1 cellular context compared by ENCODE assay signal in the genomic region with DNA sequence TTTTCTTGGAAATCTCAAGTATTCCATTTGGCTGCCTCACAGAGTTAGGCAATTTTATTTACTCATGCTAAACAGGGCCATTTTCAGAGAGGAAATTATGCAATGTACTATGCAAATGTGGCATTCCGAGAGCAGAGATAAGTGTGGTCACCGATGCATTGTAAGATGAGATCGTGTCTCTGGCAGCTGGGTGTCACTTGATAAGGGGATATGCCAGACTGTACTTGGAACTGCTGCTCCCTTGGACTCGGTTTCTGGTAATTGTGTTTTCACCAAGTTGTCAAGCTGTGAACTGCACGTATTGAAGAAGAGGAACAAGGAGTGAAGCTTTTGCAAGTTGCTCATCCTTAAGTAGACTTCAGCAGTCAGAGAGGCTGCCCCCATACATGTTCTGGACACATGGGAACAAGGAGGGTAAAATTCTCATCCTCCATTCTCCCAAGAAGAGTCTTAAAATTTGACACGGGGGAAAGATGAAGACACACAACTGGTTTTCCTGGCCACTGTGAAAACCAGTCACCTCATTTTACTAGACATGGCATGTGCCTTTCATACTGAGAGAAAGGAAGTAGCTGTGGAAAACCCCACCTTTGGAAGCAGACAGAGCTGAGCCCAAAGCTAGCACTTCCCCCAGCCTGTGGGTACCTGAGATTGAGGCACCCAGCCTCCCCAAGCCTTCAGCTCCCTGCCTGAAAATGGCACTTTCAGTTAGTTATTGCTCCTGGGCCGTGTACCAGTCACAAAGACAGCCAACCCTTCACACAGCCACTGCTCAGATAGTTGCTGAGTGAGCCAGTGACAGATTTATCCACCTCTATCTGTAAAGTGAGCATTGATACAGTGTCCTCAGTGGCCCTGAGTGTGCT.
TF ChIP-seq lines count a peak whose summit lies in the region.

No MANE protein-coding gene starts in this region.

TF ChIP-seq in HepG2, 621 proteins besides CTCF, POLR2A, EP300 and RAD21 (continued from another document and continues in another):
- TF ChIP-seq, protein P1, sequence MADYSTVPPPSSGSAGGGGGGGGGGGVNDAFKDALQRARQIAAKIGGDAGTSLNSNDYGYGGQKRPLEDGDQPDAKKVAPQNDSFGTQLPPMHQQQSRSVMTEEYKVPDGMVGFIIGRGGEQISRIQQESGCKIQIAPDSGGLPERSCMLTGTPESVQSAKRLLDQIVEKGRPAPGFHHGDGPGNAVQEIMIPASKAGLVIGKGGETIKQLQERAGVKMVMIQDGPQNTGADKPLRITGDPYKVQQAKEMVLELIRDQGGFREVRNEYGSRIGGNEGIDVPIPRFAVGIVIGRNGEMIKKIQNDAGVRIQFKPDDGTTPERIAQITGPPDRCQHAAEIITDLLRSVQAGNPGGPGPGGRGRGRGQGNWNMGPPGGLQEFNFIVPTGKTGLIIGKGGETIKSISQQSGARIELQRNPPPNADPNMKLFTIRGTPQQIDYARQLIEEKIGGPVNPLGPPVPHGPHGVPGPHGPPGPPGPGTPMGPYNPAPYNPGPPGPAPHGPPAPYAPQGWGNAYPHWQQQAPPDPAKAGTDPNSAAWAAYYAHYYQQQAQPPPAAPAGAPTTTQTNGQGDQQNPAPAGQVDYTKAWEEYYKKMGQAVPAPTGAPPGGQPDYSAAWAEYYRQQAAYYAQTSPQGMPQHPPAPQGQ (CRISPR knock-in tag; IDR thresholded peaks at IDR 0.05; ENCODE audit: borderline replicate concordance), result no peak
- TF ChIP-seq TBL1XR1 (IDR thresholded peaks at IDR 0.05; ENCODE audit: borderline replicate concordance, low read length, partially characterized antibody), result peak; percentile 49
- no peak for TF ChIP-seq PRMT3 (CRISPR knock-in tag; IDR thresholded peaks at IDR 0.05; ENCODE audit: borderline replicate concordance, low read depth)
- no peak for TF ChIP-seq KDM4B (CRISPR knock-in tag; IDR thresholded peaks at IDR 0.05)
- TF ChIP-seq, protein P2, sequence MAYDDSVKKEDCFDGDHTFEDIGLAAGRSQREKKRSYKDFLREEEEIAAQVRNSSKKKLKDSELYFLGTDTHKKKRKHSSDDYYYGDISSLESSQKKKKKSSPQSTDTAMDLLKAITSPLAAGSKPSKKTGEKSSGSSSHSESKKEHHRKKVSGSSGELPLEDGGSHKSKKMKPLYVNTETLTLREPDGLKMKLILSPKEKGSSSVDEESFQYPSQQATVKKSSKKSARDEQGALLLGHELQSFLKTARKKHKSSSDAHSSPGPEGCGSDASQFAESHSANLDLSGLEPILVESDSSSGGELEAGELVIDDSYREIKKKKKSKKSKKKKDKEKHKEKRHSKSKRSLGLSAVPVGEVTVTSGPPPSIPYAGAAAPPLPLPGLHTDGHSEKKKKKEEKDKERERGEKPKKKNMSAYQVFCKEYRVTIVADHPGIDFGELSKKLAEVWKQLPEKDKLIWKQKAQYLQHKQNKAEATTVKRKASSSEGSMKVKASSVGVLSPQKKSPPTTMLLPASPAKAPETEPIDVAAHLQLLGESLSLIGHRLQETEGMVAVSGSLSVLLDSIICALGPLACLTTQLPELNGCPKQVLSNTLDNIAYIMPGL (CRISPR knock-in tag; IDR thresholded peaks at IDR 0.05; ENCODE audit: borderline replicate concordance in 1 of 2, low read depth in 1 of 2), result 0 out of 4 replicates have a peak, but pooled peaks of 1 of the 2 experiments have one; percentile 24
- TF ChIP-seq NR3C1 (CRISPR knock-in tag; IDR thresholded peaks at IDR 0.05), result no peak
- no peak for TF ChIP-seq ZNF570 (CRISPR knock-in tag; IDR thresholded peaks at IDR 0.05; ENCODE audit: borderline replicate concordance)
- no peak for TF ChIP-seq TAF1 (CRISPR knock-in tag; IDR thresholded peaks at IDR 0.05)
- TF ChIP-seq LCORL (IDR thresholded peaks at IDR 0.05), result no peak
- TF ChIP-seq LCORL (CRISPR knock-in tag; IDR thresholded peaks at IDR 0.05), result no peak
- TF ChIP-seq MIXL1 (CRISPR knock-in tag; IDR thresholded peaks at IDR 0.05), result 0 out of 2 replicates have a peak, but pooled peaks have one; percentile 34
- TF ChIP-seq, protein P3, sequence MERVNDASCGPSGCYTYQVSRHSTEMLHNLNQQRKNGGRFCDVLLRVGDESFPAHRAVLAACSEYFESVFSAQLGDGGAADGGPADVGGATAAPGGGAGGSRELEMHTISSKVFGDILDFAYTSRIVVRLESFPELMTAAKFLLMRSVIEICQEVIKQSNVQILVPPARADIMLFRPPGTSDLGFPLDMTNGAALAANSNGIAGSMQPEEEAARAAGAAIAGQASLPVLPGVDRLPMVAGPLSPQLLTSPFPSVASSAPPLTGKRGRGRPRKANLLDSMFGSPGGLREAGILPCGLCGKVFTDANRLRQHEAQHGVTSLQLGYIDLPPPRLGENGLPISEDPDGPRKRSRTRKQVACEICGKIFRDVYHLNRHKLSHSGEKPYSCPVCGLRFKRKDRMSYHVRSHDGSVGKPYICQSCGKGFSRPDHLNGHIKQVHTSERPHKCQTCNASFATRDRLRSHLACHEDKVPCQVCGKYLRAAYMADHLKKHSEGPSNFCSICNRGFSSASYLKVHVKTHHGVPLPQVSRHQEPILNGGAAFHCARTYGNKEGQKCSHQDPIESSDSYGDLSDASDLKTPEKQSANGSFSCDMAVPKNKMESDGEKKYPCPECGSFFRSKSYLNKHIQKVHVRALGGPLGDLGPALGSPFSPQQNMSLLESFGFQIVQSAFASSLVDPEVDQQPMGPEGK (CRISPR knock-in tag; IDR thresholded peaks at IDR 0.05), result peak; percentile 38; the same call in 1 of the 2 replicates
- TF ChIP-seq ZNF331 (CRISPR knock-in tag; IDR thresholded peaks at IDR 0.05), result 0 out of 2 replicates have a peak, but pooled peaks have one; percentile 10
- TF ChIP-seq, protein P4, sequence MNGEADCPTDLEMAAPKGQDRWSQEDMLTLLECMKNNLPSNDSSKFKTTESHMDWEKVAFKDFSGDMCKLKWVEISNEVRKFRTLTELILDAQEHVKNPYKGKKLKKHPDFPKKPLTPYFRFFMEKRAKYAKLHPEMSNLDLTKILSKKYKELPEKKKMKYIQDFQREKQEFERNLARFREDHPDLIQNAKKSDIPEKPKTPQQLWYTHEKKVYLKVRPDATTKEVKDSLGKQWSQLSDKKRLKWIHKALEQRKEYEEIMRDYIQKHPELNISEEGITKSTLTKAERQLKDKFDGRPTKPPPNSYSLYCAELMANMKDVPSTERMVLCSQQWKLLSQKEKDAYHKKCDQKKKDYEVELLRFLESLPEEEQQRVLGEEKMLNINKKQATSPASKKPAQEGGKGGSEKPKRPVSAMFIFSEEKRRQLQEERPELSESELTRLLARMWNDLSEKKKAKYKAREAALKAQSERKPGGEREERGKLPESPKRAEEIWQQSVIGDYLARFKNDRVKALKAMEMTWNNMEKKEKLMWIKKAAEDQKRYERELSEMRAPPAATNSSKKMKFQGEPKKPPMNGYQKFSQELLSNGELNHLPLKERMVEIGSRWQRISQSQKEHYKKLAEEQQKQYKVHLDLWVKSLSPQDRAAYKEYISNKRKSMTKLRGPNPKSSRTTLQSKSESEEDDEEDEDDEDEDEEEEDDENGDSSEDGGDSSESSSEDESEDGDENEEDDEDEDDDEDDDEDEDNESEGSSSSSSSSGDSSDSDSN (CRISPR knock-in tag; IDR thresholded peaks at IDR 0.05), result no peak
- TF ChIP-seq, protein P5, sequence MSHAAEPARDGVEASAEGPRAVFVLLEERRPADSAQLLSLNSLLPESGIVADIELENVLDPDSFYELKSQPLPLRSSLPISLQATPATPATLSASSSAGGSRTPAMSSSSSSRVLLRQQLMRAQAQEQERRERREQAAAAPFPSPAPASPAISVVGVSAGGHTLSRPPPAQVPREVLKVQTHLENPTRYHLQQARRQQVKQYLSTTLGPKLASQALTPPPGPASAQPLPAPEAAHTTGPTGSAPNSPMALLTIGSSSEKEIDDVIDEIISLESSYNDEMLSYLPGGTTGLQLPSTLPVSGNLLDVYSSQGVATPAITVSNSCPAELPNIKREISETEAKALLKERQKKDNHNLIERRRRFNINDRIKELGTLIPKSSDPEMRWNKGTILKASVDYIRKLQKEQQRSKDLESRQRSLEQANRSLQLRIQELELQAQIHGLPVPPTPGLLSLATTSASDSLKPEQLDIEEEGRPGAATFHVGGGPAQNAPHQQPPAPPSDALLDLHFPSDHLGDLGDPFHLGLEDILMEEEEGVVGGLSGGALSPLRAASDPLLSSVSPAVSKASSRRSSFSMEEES (CRISPR knock-in tag; IDR thresholded peaks at IDR 0.05), result 0 out of 2 replicates have a peak, but pooled peaks have one; percentile 45
- peak; percentile 53; the same call in 1 of the 2 replicates for TF ChIP-seq KMT2B (CRISPR knock-in tag; IDR thresholded peaks at IDR 0.05)
- peak; percentile 47 for TF ChIP-seq HNF4A (CRISPR knock-in tag; IDR thresholded peaks at IDR 0.05)
- TF ChIP-seq ZNF720 (CRISPR knock-in tag; IDR thresholded peaks at IDR 0.05), result no peak
- no peak for TF ChIP-seq KAT8 (CRISPR knock-in tag; IDR thresholded peaks at IDR 0.05)
- TF ChIP-seq SIN3B (IDR thresholded peaks at IDR 0.05; ENCODE audit: low read length), result no peak
- TF ChIP-seq, protein P6, sequence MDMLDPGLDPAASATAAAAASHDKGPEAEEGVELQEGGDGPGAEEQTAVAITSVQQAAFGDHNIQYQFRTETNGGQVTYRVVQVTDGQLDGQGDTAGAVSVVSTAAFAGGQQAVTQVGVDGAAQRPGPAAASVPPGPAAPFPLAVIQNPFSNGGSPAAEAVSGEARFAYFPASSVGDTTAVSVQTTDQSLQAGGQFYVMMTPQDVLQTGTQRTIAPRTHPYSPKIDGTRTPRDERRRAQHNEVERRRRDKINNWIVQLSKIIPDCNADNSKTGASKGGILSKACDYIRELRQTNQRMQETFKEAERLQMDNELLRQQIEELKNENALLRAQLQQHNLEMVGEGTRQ (IDR thresholded peaks at IDR 0.05; ENCODE audit: low read depth, low read length), result no peak
- TF ChIP-seq, protein P6 (CRISPR knock-in tag; IDR thresholded peaks at IDR 0.05; ENCODE audit: borderline replicate concordance), result no peak
- TF ChIP-seq, protein P7, sequence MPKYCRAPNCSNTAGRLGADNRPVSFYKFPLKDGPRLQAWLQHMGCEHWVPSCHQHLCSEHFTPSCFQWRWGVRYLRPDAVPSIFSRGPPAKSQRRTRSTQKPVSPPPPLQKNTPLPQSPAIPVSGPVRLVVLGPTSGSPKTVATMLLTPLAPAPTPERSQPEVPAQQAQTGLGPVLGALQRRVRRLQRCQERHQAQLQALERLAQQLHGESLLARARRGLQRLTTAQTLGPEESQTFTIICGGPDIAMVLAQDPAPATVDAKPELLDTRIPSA (CRISPR knock-in tag; IDR thresholded peaks at IDR 0.05; ENCODE audit: borderline replicate concordance), result no peak
- no peak for TF ChIP-seq RXRA (CRISPR knock-in tag; IDR thresholded peaks at IDR 0.05)
- TF ChIP-seq GFI1 (CRISPR knock-in tag; IDR thresholded peaks at IDR 0.05; ENCODE audit: borderline replicate concordance), result no peak
- no peak for TF ChIP-seq CBX5 (CRISPR knock-in tag; IDR thresholded peaks at IDR 0.05; ENCODE audit: borderline replicate concordance)
- peak; percentile 35; the same call in 1 of the 2 replicates for TF ChIP-seq GATAD2A (CRISPR knock-in tag; IDR thresholded peaks at IDR 0.05)
- TF ChIP-seq PAWR (CRISPR knock-in tag; IDR thresholded peaks at IDR 0.05; ENCODE audit: borderline replicate concordance), result no peak
- TF ChIP-seq TEAD3 (CRISPR knock-in tag; optimal IDR thresholded peaks at IDR 0.05; ENCODE audit: borderline replicate concordance), result peak; percentile 85
- TF ChIP-seq SATB2 (CRISPR knock-in tag; IDR thresholded peaks at IDR 0.05), result no peak
- TF ChIP-seq ATRX (CRISPR knock-in tag; IDR thresholded peaks at IDR 0.05; ENCODE audit: borderline replicate concordance), result no peak
- TF ChIP-seq ZIK1 (CRISPR knock-in tag; IDR thresholded peaks at IDR 0.05; ENCODE audit: borderline replicate concordance, low read depth), result no peak
- TF ChIP-seq THYN1 (CRISPR knock-in tag; IDR thresholded peaks at IDR 0.05; ENCODE audit: borderline replicate concordance, low read depth), result no peak
- no peak for TF ChIP-seq ZNF282 (IDR thresholded peaks at IDR 0.05; ENCODE audit: partially characterized antibody)
- no peak for TF ChIP-seq ZSCAN22 (CRISPR knock-in tag; IDR thresholded peaks at IDR 0.05)
- TF ChIP-seq, protein P8, sequence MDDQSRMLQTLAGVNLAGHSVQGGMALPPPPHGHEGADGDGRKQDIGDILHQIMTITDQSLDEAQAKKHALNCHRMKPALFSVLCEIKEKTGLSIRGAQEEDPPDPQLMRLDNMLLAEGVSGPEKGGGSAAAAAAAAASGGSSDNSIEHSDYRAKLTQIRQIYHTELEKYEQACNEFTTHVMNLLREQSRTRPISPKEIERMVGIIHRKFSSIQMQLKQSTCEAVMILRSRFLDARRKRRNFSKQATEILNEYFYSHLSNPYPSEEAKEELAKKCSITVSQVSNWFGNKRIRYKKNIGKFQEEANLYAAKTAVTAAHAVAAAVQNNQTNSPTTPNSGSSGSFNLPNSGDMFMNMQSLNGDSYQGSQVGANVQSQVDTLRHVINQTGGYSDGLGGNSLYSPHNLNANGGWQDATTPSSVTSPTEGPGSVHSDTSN (CRISPR knock-in tag; IDR thresholded peaks at IDR 0.05; ENCODE audit: borderline replicate concordance), result no peak
- no peak for TF ChIP-seq ZNF296 (CRISPR knock-in tag; conservative IDR thresholded peaks at IDR 0.05)
- TF ChIP-seq, protein P9, sequence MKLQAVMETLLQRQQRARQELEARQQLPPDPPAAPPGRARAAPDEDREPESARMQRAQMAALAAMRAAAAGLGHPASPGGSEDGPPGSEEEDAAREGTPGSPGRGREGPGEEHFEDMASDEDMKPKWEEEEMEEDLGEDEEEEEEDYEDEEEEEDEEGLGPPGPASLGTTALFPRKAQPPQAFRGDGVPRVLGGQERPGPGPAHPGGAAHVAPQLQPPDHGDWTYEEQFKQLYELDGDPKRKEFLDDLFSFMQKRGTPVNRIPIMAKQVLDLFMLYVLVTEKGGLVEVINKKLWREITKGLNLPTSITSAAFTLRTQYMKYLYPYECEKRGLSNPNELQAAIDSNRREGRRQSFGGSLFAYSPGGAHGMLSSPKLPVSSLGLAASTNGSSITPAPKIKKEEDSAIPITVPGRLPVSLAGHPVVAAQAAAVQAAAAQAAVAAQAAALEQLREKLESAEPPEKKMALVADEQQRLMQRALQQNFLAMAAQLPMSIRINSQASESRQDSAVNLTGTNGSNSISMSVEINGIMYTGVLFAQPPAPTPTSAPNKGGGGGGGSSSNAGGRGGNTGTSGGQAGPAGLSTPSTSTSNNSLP (IDR thresholded peaks at IDR 0.05; ENCODE audit: low read depth, low read length), result peak; percentile 78; the same call in 1 of the 2 replicates
- TF ChIP-seq, protein P10, sequence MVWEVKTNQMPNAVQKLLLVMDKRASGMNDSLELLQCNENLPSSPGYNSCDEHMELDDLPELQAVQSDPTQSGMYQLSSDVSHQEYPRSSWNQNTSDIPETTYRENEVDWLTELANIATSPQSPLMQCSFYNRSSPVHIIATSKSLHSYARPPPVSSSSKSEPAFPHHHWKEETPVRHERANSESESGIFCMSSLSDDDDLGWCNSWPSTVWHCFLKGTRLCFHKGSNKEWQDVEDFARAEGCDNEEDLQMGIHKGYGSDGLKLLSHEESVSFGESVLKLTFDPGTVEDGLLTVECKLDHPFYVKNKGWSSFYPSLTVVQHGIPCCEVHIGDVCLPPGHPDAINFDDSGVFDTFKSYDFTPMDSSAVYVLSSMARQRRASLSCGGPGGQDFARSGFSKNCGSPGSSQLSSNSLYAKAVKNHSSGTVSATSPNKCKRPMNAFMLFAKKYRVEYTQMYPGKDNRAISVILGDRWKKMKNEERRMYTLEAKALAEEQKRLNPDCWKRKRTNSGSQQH (CRISPR knock-in tag; IDR thresholded peaks at IDR 0.05; ENCODE audit: low read depth), result no peak
- no peak for TF ChIP-seq SCMH1 (CRISPR knock-in tag; IDR thresholded peaks at IDR 0.05; ENCODE audit: borderline replicate concordance)
- TF ChIP-seq HMG20B (CRISPR knock-in tag; conservative IDR thresholded peaks at IDR 0.05), result 0 out of 2 replicates have a peak, but pooled peaks have one; percentile 31
